ENCODE assay signal across 31 cellular contexts in the genomic region with DNA sequence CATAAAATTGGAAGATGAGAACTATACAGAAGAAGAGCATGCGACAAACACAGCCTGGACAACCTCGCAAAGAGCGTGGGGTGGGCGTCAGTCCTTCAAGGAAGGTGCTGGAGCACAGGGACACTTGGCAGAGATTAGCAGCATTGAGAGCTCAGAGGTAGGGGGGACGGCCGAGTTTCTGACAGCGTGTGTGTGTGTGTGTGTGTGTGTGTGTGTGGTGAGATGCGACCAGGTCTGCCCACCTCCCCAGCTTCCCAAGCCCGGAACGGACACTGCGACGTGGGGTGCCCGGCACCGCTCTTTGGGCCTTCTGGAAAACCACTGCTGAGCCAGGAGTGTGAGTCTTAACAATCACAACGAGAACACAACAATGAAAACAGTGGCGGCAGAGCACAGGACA.
"Had no signal": no experiment of that assay in that cellular context is flagged by ENCODE, and none has a peak within 500 bp of the region (broad histone marks: within the 10 kb centered on the region; RNA-seq: fewer than 3 reads in every experiment).

No MANE protein-coding gene starts in this region.

- H3K4me3 Mint-ChIP-seq: activated CD4-positive, alpha-beta memory T cell treated with anti-CD3 and anti-CD28 coated beads, Interleukin-2, amount 10 ng/mL, durations not matched to agents 7 days and 5 days; activated CD4-positive, alpha-beta T cell treated with anti-CD3 and anti-CD28 coated beads, Interleukin-2, amount 10 ng/mL, durations not matched to agents 7 days and 5 days; activated naive CD4-positive, alpha-beta T cell treated with anti-CD3 and anti-CD28 coated beads, Interleukin-2, amount 10 ng/mL, durations not matched to agents 7 days and 5 days; activated naive CD8-positive, alpha-beta T cell treated with anti-CD3 and anti-CD28 coated beads, Interleukin-2, amount 10 ng/mL, durations not matched to agents 7 days and 5 days; activated T-cell treated with anti-CD3 and anti-CD28 coated beads, Interleukin-2, amount 50 U/mL, for 24 hours; activated T-cell treated with anti-CD3 and anti-CD28 coated beads, Interleukin-2, amount 50 U/mL, for 72 hours; brain; dendritic cell treated with granulocyte-macrophage colony-stimulating factor and Interleukin-4, amounts not matched to agents 40 ng/mL and 50 ng/mL, for 4 days; T-helper 17 cell; WTC11 had no signal

- H3K4me1 Mint-ChIP-seq: activated CD4-positive, alpha-beta memory T cell treated with anti-CD3 and anti-CD28 coated beads, Interleukin-2, amount 10 ng/mL, durations not matched to agents 7 days and 5 days; activated CD4-positive, alpha-beta T cell treated with anti-CD3 and anti-CD28 coated beads, Interleukin-2, amount 10 ng/mL, durations not matched to agents 7 days and 5 days; activated naive CD4-positive, alpha-beta T cell treated with anti-CD3 and anti-CD28 coated beads, Interleukin-2, amount 10 ng/mL, durations not matched to agents 7 days and 5 days; activated naive CD8-positive, alpha-beta T cell treated with anti-CD3 and anti-CD28 coated beads, Interleukin-2, amount 10 ng/mL, durations not matched to agents 7 days and 5 days; T-helper 17 cell had no signal

- H3K27ac Mint-ChIP-seq: activated CD4-positive, alpha-beta memory T cell treated with anti-CD3 and anti-CD28 coated beads, Interleukin-2, amount 10 ng/mL, durations not matched to agents 7 days and 5 days; activated CD4-positive, alpha-beta T cell treated with anti-CD3 and anti-CD28 coated beads, Interleukin-2, amount 10 ng/mL, durations not matched to agents 7 days and 5 days; activated naive CD4-positive, alpha-beta T cell treated with anti-CD3 and anti-CD28 coated beads, Interleukin-2, amount 10 ng/mL, durations not matched to agents 7 days and 5 days; activated naive CD4-positive, alpha-beta T cell treated with anti-CD3 and anti-CD28 coated beads, Interleukin-2, amount 50 U/mL, for 72 hours; activated naive CD8-positive, alpha-beta T cell treated with anti-CD3 and anti-CD28 coated beads, Interleukin-2, amount 10 ng/mL, durations not matched to agents 7 days and 5 days; activated T-cell treated with anti-CD3 and anti-CD28 coated beads, Interleukin-2, amount 50 U/mL, for 24 hours; activated T-cell treated with anti-CD3 and anti-CD28 coated beads, Interleukin-2, amount 50 U/mL, for 72 hours; dendritic cell treated with granulocyte-macrophage colony-stimulating factor and Interleukin-4, amounts not matched to agents 40 ng/mL and 50 ng/mL, for 4 days; T-helper 17 cell; WTC11 had no signal

- H3K27ac ChIP-seq: ascending aorta, breast epithelium, cardiac muscle cell, coronary artery, dorsolateral prefrontal cortex, esophagus muscularis mucosa, foreskin keratinocyte, gastrocnemius medialis had no signal

- H3K9me3 ChIP-seq: ascending aorta, breast epithelium, esophagus muscularis mucosa, gastrocnemius medialis had no signal

- H3K9me3 Mint-ChIP-seq: activated CD4-positive, alpha-beta memory T cell treated with anti-CD3 and anti-CD28 coated beads, Interleukin-2, amount 10 ng/mL, durations not matched to agents 7 days and 5 days; activated CD4-positive, alpha-beta T cell treated with anti-CD3 and anti-CD28 coated beads, Interleukin-2, amount 10 ng/mL, durations not matched to agents 7 days and 5 days; activated naive CD4-positive, alpha-beta T cell treated with anti-CD3 and anti-CD28 coated beads, Interleukin-2, amount 10 ng/mL, durations not matched to agents 7 days and 5 days; activated naive CD4-positive, alpha-beta T cell treated with anti-CD3 and anti-CD28 coated beads, Interleukin-2, amount 50 U/mL, for 72 hours; activated naive CD8-positive, alpha-beta T cell treated with anti-CD3 and anti-CD28 coated beads, Interleukin-2, amount 10 ng/mL, durations not matched to agents 7 days and 5 days; activated T-cell treated with anti-CD3 and anti-CD28 coated beads, Interleukin-2, amount 50 U/mL, for 24 hours; activated T-cell treated with anti-CD3 and anti-CD28 coated beads, Interleukin-2, amount 50 U/mL, for 72 hours; brain; dendritic cell treated with granulocyte-macrophage colony-stimulating factor and Interleukin-4, amounts not matched to agents 40 ng/mL and 50 ng/mL, for 4 days; WTC11 had no signal

- H3K4me1 ChIP-seq: ascending aorta, breast epithelium, foreskin keratinocyte, gastrocnemius medialis had no signal

- H3K27me3 ChIP-seq: ascending aorta, breast epithelium, cardiac muscle cell, dorsolateral prefrontal cortex, foreskin keratinocyte, gastrocnemius medialis had no signal

- ATAC-seq: activated naive CD4-positive, alpha-beta T cell treated with anti-CD3 and anti-CD28 coated beads, Interleukin-2, amount 50 U/mL, for 72 hours; activated T-cell treated with anti-CD3 and anti-CD28 coated beads, Interleukin-2, amount 50 U/mL, for 72 hours; foreskin keratinocyte; gastrocnemius medialis; T-helper 17 cell; WTC11 had no signal

- H3K4me3 ChIP-seq: ascending aorta, breast epithelium, cardiac muscle cell, coronary artery, dorsolateral prefrontal cortex, esophagus muscularis mucosa, gastrocnemius medialis had no signal

- DNase-seq: activated CD4-positive, alpha-beta memory T cell treated with anti-CD3 and anti-CD28 coated beads, Interleukin-2, amount 10 ng/mL, durations not matched to agents 7 days and 5 days; activated CD4-positive, alpha-beta T cell treated with anti-CD3 and anti-CD28 coated beads for 1 hour; activated CD4-positive, alpha-beta T cell treated with anti-CD3 and anti-CD28 coated beads for 4 hours; activated CD4-positive, alpha-beta T cell treated with anti-CD3 and anti-CD28 coated beads, Interleukin-2, amount 10 ng/mL, durations not matched to agents 7 days and 5 days; activated CD4-positive, alpha-beta T cell treated with anti-CD3 and anti-CD28 coated beads, Interleukin-2, amount 50 U/mL, for 4 hours; activated CD8-positive, alpha-beta memory T cell treated with anti-CD3 and anti-CD28 coated beads, Interleukin-2, amount 50 U/mL, for 48 hours; activated gamma-delta T cell; activated naive CD4-positive, alpha-beta T cell; activated naive CD4-positive, alpha-beta T cell treated with anti-CD3 and anti-CD28 coated beads, Interleukin-2, amount 10 ng/mL, durations not matched to agents 7 days and 5 days; activated naive CD8-positive, alpha-beta T cell treated with anti-CD3 and anti-CD28 coated beads, Interleukin-2, amount 10 ng/mL, durations not matched to agents 7 days and 5 days; activated T-cell treated with anti-CD3 and anti-CD28 coated beads for 4 hours; activated T-cell treated with anti-CD3 and anti-CD28 coated beads, Interleukin-2, amount 50 U/mL, for 24 hours; activated T-cell treated with anti-CD3 and anti-CD28 coated beads, Interleukin-2, amount 50 U/mL, for 72 hours; central memory CD4-positive, alpha-beta T cell; dorsolateral prefrontal cortex; effector memory CD4-positive, alpha-beta T cell; erythroblast; foreskin keratinocyte; gastrocnemius medialis; glutamatergic neuron; T-helper 1 cell; T-helper 17 cell had no signal

- H3K36me3 ChIP-seq: ascending aorta, breast epithelium, cardiac muscle cell, esophagus muscularis mucosa, gastrocnemius medialis had no signal

- H3K36me3 Mint-ChIP-seq: activated naive CD4-positive, alpha-beta T cell treated with anti-CD3 and anti-CD28 coated beads, Interleukin-2, amount 10 ng/mL, durations not matched to agents 7 days and 5 days; activated naive CD4-positive, alpha-beta T cell treated with anti-CD3 and anti-CD28 coated beads, Interleukin-2, amount 50 U/mL, for 72 hours; activated naive CD8-positive, alpha-beta T cell treated with anti-CD3 and anti-CD28 coated beads, Interleukin-2, amount 10 ng/mL, durations not matched to agents 7 days and 5 days; brain; WTC11 had no signal
